In the genomic region with DNA sequence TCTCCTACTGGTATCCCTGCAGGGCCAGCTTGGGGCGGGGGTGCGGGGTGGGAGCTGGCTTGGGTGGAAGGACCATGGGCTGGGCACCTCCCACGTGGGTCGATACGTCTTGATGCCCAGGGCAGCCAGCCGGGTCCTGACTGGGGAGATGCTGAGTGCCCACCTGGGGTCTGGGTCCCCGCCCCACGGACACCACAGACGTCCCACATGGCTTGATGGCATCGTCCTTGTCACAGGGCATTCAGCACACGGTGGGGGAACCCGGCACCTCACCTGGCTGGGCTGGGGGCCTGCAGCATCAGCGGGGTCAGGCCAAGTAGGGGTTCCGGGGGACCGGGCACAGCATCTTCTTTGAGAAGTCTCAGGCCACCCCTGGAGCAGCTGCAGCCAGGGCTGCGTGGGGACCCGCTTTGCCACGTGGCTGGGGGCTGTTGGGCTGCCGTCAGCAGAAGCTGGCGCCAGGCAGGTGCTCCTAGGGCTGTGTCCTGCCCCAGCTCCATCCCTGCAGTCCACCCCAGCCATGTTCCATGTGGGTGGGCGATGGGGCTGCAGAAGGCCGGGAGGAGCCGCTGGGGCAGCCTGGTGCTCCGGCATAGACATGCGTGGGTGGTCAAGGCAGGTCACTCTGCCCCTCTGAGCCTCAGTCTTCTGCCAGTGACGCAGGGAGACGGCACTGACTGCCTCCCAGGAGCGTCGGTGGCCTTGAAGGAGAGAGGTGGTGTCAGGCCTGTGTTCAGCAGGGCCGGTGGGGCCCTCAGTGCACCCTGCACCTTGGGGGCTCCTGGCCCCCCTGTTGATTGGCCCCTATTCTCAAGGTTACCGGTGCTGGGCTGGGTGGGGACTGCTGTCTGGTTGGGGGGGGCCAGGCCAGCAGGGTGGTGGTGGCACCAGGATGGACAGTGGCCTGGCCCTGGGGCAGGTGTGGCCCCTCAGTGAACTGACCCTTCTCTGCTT, we compare ENCODE assay signal across 10 cellular contexts. TPM values are rescaled to one million over a fixed set of nuclear protein-coding genes. Genes with fewer than 3 reads are reported as not detected.
DNase-seq lines count a peak whose midpoint lies in the region; ATAC-seq, FAIRE-seq and TF ChIP-seq lines count a peak whose summit lies in the region.
"Had no signal": no experiment of that assay in that cellular context is flagged by ENCODE, and none has a peak within 500 bp of the region (broad histone marks: within the 10 kb centered on the region; RNA-seq: fewer than 3 reads in every experiment).

No MANE protein-coding gene starts in this region.

- H3K79me2 ChIP-seq in GM12878 (ENCODE audit: control insufficient read depth, insufficient read depth, low read length): no peaks in the 10 kb centered on the region; the same call in 1 of the 2 replicates

- RAD21 ChIA-PET in GM12878 (lab: Charles Lee; ENCODE audit: unreplicated experiment): interaction anchor here (0.6 to 1.3 kb wide), 2 partner anchors 58 to 269 kb away, joined by 3 to 4 read pairs; no protein-coding TSS in a partner anchor

- peak; percentile 35 for ATAC-seq in GM12878
- ATAC-seq in pancreas: peak; percentile 6 to 21 (median 20)
- ATAC-seq in HG03196 (IDR thresholded peaks at IDR 0.05; ENCODE audit: unreplicated experiment): no peak

- 67% methylated on average over 27 of the region's 31 CpGs for WGBS in GM12878 (ENCODE audit: insufficient coverage, insufficient replicate concordance, low lambda C conversion rate, missing lambda C conversion rate)
- 72 to 75% methylated on average over 30 to 31 of the region's 31 CpGs for WGBS in pancreas, 2 donors

- intact Hi-C loops in GM12878 (cut with micrococcal nuclease; ENCODE audit: unreplicated experiment): loop anchor here (1.0 kb wide), 1 partner anchor 60 kb away; no protein-coding TSS in a partner anchor
- intact Hi-C loops in pancreas (cut with DNase I): no loop called here

- SMC1A ChIA-PET in GM12878 (lab: Charles Lee; ENCODE audit: uncharacterized antibody, unreplicated experiment): no interaction called here

- no peaks in the 10 kb centered on the region for H3K9me3 ChIP-seq in BLaER1 treated with 17β-estradiol and CSF1 and Interleukin-3, amounts not matched to agents 10 nM and 100 nM (replicated peaks in 1 of 11)
- no peaks in the 10 kb centered on the region for H3K9me3 ChIP-seq in GM12878 (replicated peaks; ENCODE audit: control insufficient read depth, insufficient read depth, low read length)
- no peaks in the 10 kb centered on the region for H3K9me3 ChIP-seq in pancreas

- DNase-seq in GM12865 (ENCODE audit: low read depth) (peak; percentile 5), GM12878 (ENCODE audit: low read depth, low spot score) (no peak), pancreas (peak in 3 of 6 donors; percentile 14 to 81 (median 42)), NCI-H2171 (lab: John Stamatoyannopoulos, UW) (no peak), hepatic stellate cell (ENCODE audit: low spot score) (no peak)
- DNase-seq: NCI-H524 treated with DMSO at 0.1 percent for 48 hours, occipital lobe had no signal

- peaks cover 35 to 62% (median 56%) of the 10 kb centered on the region in 10 experiments for H3K4me1 ChIP-seq in BLaER1 treated with 17β-estradiol and CSF1 and Interleukin-3, amounts not matched to agents 10 nM and 100 nM
- H3K4me1 ChIP-seq in GM12878 (ENCODE audit: control insufficient read depth, insufficient read depth, low read length): no peaks in the 10 kb centered on the region
- no peaks in the 10 kb centered on the region for H3K4me1 ChIP-seq in pancreas

- TF ChIP-seq RAD21 in GM12878 (IDR thresholded peaks at IDR 0.05; ENCODE audit: insufficient read depth, low read depth, low read length): no peak

- no peak overlapping the region for H2AFZ ChIP-seq in GM12878 (ENCODE audit: control insufficient read depth, low read depth, low read length)

- H4K20me1 ChIP-seq in BLaER1 treated with 17β-estradiol and CSF1 and Interleukin-3, amounts not matched to agents 10 nM and 100 nM: peaks cover 97 to 100% (median 100%) of the 10 kb centered on the region in 11 experiments
- H4K20me1 ChIP-seq in GM12878 (ENCODE audit: control insufficient read depth, insufficient read depth): no peaks in the 10 kb centered on the region; the same call in 1 of the 2 replicates

- H3K27me3 ChIP-seq in BLaER1 treated with 17β-estradiol and CSF1 and Interleukin-3, amounts not matched to agents 10 nM and 100 nM: no peaks in the 10 kb centered on the region
- H3K27me3 ChIP-seq in GM12878 (replicated peaks in 1 of 2; ENCODE audit: control insufficient read depth in 2 of 2, insufficient read depth in 2 of 2, low read length in 1 of 2): no peaks in the 10 kb centered on the region
- H3K27me3 ChIP-seq in pancreas: no peaks in the 10 kb centered on the region

- no peak for TF ChIP-seq CTCF in GM12865 (IDR thresholded peaks at IDR 0.05; ENCODE audit: insufficient read depth, low read depth, low read length, missing control alignments)
- no peak for TF ChIP-seq CTCF in GM12878 (IDR thresholded peaks at IDR 0.05 in 2 of 3, conservative IDR thresholded peaks at IDR 0.05 in 1 of 3; ENCODE audit: control insufficient read depth in 2 of 3, extremely low read depth in 1 of 3, insufficient read depth in 1 of 3, low read depth in 3 of 3, low read length in 3 of 3)
- no peak for TF ChIP-seq CTCF in pancreas (IDR thresholded peaks at IDR 0.05)

- in situ Hi-C loops in GM12878 (cut with MboI): loop anchor here (5.0 kb wide), 1 partner anchor 277 kb away; no protein-coding TSS in a partner anchor

- no peak for FAIRE-seq in GM12878 (lab: Jason Lieb, UNC)
- FAIRE-seq in pancreas (lab: Jason Lieb, UNC): no peak
- FAIRE-seq: H54 had no signal

- CTCF ChIA-PET in GM12878 (lab: Yijun Ruan, JAX): interaction anchor here (0.6 to 2.3 kb wide), 5 partner anchors 44 to 168 kb away, joined by 3 to 13 read pairs (median 4); no protein-coding TSS in a partner anchor

- no TSS peak for BruUV-seq in GM12878 (replicated peaks; lab: Mats Ljungman, UMichigan)

- TF ChIP-seq POLR2A in GM12878 (IDR thresholded peaks at IDR 0.05; ENCODE audit: low read depth, low read length): peak; percentile 9; the same call in 1 of the 2 replicates

- H3K27ac ChIP-seq in BLaER1 treated with 17β-estradiol and CSF1 and Interleukin-3, amounts not matched to agents 10 nM and 100 nM: no peak overlapping the region
- H3K27ac ChIP-seq in GM12878 (ENCODE audit: control insufficient read depth, insufficient read depth) (no peak overlapping the region), pancreas (no peak overlapping the region)

- peak overlapping the region in 8 of 11 experiments; percentile 13 to 96 (median 48); a peak in 12 of 22 replicates for H3K4me2 ChIP-seq in BLaER1 treated with 17β-estradiol and CSF1 and Interleukin-3, amounts not matched to agents 10 nM and 100 nM
- H3K4me2 ChIP-seq in GM12878 (ENCODE audit: control insufficient read depth, insufficient read depth): no peak overlapping the region

- H3K9ac ChIP-seq in BLaER1 treated with 17β-estradiol and CSF1 and Interleukin-3, amounts not matched to agents 10 nM and 100 nM: peak overlapping the region in 2 of 11 experiments; percentile 8 to 31; a peak in 1 of 22 replicates
- no peak overlapping the region for H3K9ac ChIP-seq in GM12878 (ENCODE audit: control insufficient read depth, insufficient read depth, low read length)

- H3K36me3 ChIP-seq in BLaER1 treated with 17β-estradiol and CSF1 and Interleukin-3, amounts not matched to agents 10 nM and 100 nM: peaks cover 57 to 89% (median 66%) of the 10 kb centered on the region in 11 experiments
- H3K36me3 ChIP-seq in GM12878 (ENCODE audit: control insufficient read depth in 2 of 2, insufficient read depth in 2 of 2, low read length in 1 of 2) (peaks cover 5 to 21% of the 10 kb centered on the region in 2 experiments; a peak in 3 of 4 replicates), pancreas (peaks cover 0 to 33% (median 4%) of the 10 kb centered on the region in 3 donors)

- H3K4me3 ChIP-seq in BLaER1 treated with 17β-estradiol and CSF1 and Interleukin-3, amounts not matched to agents 10 nM and 100 nM: no peak overlapping the region
- no peak overlapping the region for H3K4me3 ChIP-seq in GM12865 (ENCODE audit: low read depth, low read length)
- no peak overlapping the region for H3K4me3 ChIP-seq in GM12878
- no peak overlapping the region for H3K4me3 ChIP-seq in pancreas

- POLR2A ChIA-PET in GM12878 (lab: Charles Lee): interaction anchor here (0.6 kb wide), 1 partner anchor 14 kb away, joined by 9 read pairs; no protein-coding TSS in a partner anchor

- TF ChIP-seq EP300 in GM12878 (IDR thresholded peaks at IDR 0.05; ENCODE audit: borderline replicate concordance in 1 of 2, control insufficient read depth in 1 of 2, low read depth in 2 of 2, low read length in 2 of 2): no peak

RNA-seq across cellular contexts. Expression of a gene that starts 8.4 kb away (rescaled TPM):
- 8.6 and 12.9 TPM in 2 replicates for total RNA-seq in GM12878 (2013; cell fraction: nucleolus; rRNA removed)
- total RNA-seq in GM12878 (2014; rRNA removed) (19.8 and 23.3 TPM in 2 replicates), GM12878 (2014; rRNA removed; fragmentation: Illumina TruSeq; extraction: Trizol) (4.1 and 4.3 TPM in 2 replicates), GM12878 (2021) (18.1 and 21.7 TPM in 2 replicates), pancreas (10 to 100 TPM; 11.6 to 17.8 (median 13.0) TPM)
- 4.5 TPM for polyA plus RNA-seq in GM12878 (2011; ENCODE audit: low read depth)
- polyA plus RNA-seq in GM12878 (2011; rRNA removed) (3.2 and 7.6 TPM in 2 replicates), GM12878 (2014; fragmentation: Illumina TruSeq; extraction: Trizol) (0.16 and 2.4 TPM in 2 replicates), GM12878 (2014; fragmentation: Nextera tagmentation; extraction: Ambion mirVana) (1 to 10 TPM in 1 of 2 experiments, under 1 TPM in 1; 0.42 to 1.4 TPM), GM12878 (2014; rRNA removed) (20.3 and 28.2 TPM in 2 replicates), GM12878 (2016; fragmentation: Nextera tagmentation; extraction: Ambion mirVana) (1 to 10 TPM; 2.1 to 2.3 TPM), pancreas (10 to 100 TPM; 78.2 to 79.8 TPM)
- 13.6 and 22.1 TPM in 2 replicates for polyA plus RNA-seq in GM12878 (2011; cell fraction: cytosol; rRNA removed)
- 54.5 and 73.7 TPM in 2 replicates for polyA plus RNA-seq in GM12878 (2011; cell fraction: nucleus; rRNA removed)
- 15.2 and 16.0 TPM in 2 replicates for polyA plus RNA-seq in GM12878 (2012)
- polyA minus RNA-seq in GM12878 (2011; rRNA and poly(A)+ RNA removed): 5.2 and 11.2 TPM in 2 replicates
- 3.5 and 3.7 TPM in 2 replicates for polyA minus RNA-seq in GM12878 (2011; cell fraction: cytosol; rRNA and poly(A)+ RNA removed)
- 5.3 and 7.7 TPM in 2 replicates for polyA minus RNA-seq in GM12878 (2011; cell fraction: nucleus; rRNA and poly(A)+ RNA removed)

RNA-seq across cellular contexts. Expression of a gene that starts 23.5 kb away (rescaled TPM):
- total RNA-seq in GM12878 (2013; cell fraction: nucleolus; rRNA removed): 46.9 and 56.0 TPM in 2 replicates
- 60.8 and 83.1 TPM in 2 replicates for total RNA-seq in GM12878 (2014; rRNA removed)
- 15.6 and 18.4 TPM in 2 replicates for total RNA-seq in GM12878 (2014; rRNA removed; fragmentation: Illumina TruSeq; extraction: Trizol)
- 111 and 116 TPM in 2 replicates for total RNA-seq in GM12878 (2021)
- polyA plus RNA-seq in GM12878 (2011; ENCODE audit: low read depth): 24.6 TPM
- 15.5 and 33.0 TPM in 2 replicates for polyA plus RNA-seq in GM12878 (2011; rRNA removed)
- polyA plus RNA-seq in GM12878 (2011; cell fraction: cytosol; rRNA removed): 51.3 and 72.8 TPM in 2 replicates
- polyA plus RNA-seq in GM12878 (2011; cell fraction: nucleus; rRNA removed): 268 and 321 TPM in 2 replicates
- polyA plus RNA-seq in GM12878 (2012): 77.8 and 82.8 TPM in 2 replicates
- polyA plus RNA-seq in GM12878 (2014; fragmentation: Illumina TruSeq; extraction: Trizol): 0.93 and 9.0 TPM in 2 replicates
- 1 to 10 TPM in 1 of 2 experiments, under 1 TPM in 1; 0.43 to 2.2 TPM for polyA plus RNA-seq in GM12878 (2014; fragmentation: Nextera tagmentation; extraction: Ambion mirVana)
- polyA plus RNA-seq in GM12878 (2014; rRNA removed): 106 and 125 TPM in 2 replicates
- 100 to 1,000 TPM in 1 of 2 experiments, 10 to 100 TPM in 1; 93.4 to 109 TPM for polyA plus RNA-seq in GM12878 (2016; fragmentation: Nextera tagmentation; extraction: Ambion mirVana)
- 19.8 and 41.7 TPM in 2 replicates for polyA minus RNA-seq in GM12878 (2011; rRNA and poly(A)+ RNA removed)
- 20.7 and 20.9 TPM in 2 replicates for polyA minus RNA-seq in GM12878 (2011; cell fraction: cytosol; rRNA and poly(A)+ RNA removed)
- 23.6 and 31.1 TPM in 2 replicates for polyA minus RNA-seq in GM12878 (2011; cell fraction: nucleus; rRNA and poly(A)+ RNA removed)
- 10 to 100 TPM; 25.9 to 64.1 (median 48.6) TPM for total RNA-seq in pancreas
- 100 to 1,000 TPM; 104 to 107 TPM for polyA plus RNA-seq in pancreas

RNA-seq across cellular contexts. Expression of a gene that starts 35.6 kb away (rescaled TPM):
- 117 and 138 TPM in 2 replicates for total RNA-seq in GM12878 (2013; cell fraction: nucleolus; rRNA removed)
- 29.8 and 31.1 TPM in 2 replicates for total RNA-seq in GM12878 (2014; rRNA removed)
- 9.7 and 10.4 TPM in 2 replicates for total RNA-seq in GM12878 (2014; rRNA removed; fragmentation: Illumina TruSeq; extraction: Trizol)
- 33.3 and 41.4 TPM in 2 replicates for total RNA-seq in GM12878 (2021)
- polyA plus RNA-seq in GM12878 (2011; ENCODE audit: low read depth): 14.9 TPM
- 7.7 and 16.1 TPM in 2 replicates for polyA plus RNA-seq in GM12878 (2011; rRNA removed)
- 16.2 and 26.4 TPM in 2 replicates for polyA plus RNA-seq in GM12878 (2011; cell fraction: cytosol; rRNA removed)
- polyA plus RNA-seq in GM12878 (2011; cell fraction: nucleus; rRNA removed): 370 and 394 TPM in 2 replicates
- polyA plus RNA-seq in GM12878 (2012): 31.4 and 32.3 TPM in 2 replicates
- polyA plus RNA-seq in GM12878 (2014; fragmentation: Illumina TruSeq; extraction: Trizol): 5.7 and 9.6 TPM in 2 replicates
- polyA plus RNA-seq in GM12878 (2014; fragmentation: Nextera tagmentation; extraction: Ambion mirVana): 1 to 10 TPM in 1 of 2 experiments, under 1 TPM in 1; 0.74 to 2.0 TPM
- polyA plus RNA-seq in GM12878 (2014; rRNA removed): 35.5 and 42.2 TPM in 2 replicates
- 10 to 100 TPM; 22.8 to 23.0 TPM for polyA plus RNA-seq in GM12878 (2016; fragmentation: Nextera tagmentation; extraction: Ambion mirVana)
- polyA minus RNA-seq in GM12878 (2011; rRNA and poly(A)+ RNA removed): 13.4 and 15.0 TPM in 2 replicates
- 10.2 and 10.4 TPM in 2 replicates for polyA minus RNA-seq in GM12878 (2011; cell fraction: cytosol; rRNA and poly(A)+ RNA removed)
- 32.4 and 44.1 TPM in 2 replicates for polyA minus RNA-seq in GM12878 (2011; cell fraction: nucleus; rRNA and poly(A)+ RNA removed)
- 10 to 100 TPM; 19.2 to 36.7 (median 26.8) TPM for total RNA-seq in pancreas
- 100 to 1,000 TPM; 109 to 139 TPM for polyA plus RNA-seq in pancreas

RNA-seq across cellular contexts. Expression of a gene that starts 38.7 kb away (rescaled TPM):
- total RNA-seq in GM12878 (2013; cell fraction: nucleolus; rRNA removed): 0.35 and 0.44 TPM in 2 replicates
- total RNA-seq in GM12878 (2014; rRNA removed) (0.17 TPM in 1 of 2 replicates, not detected in the other), GM12878 (2014; rRNA removed; fragmentation: Illumina TruSeq; extraction: Trizol) (0.04 TPM in 1 of 2 replicates, not detected in the other), GM12878 (2021) (0.32 and 0.44 TPM in 2 replicates), pancreas (1 to 10 TPM in 1 of 6 donors, under 1 TPM in 5; 0.31 to 1.2 (median 0.60) TPM)
- 0.18 TPM for polyA plus RNA-seq in GM12878 (2011; ENCODE audit: low read depth)
- polyA plus RNA-seq in GM12878 (2011; rRNA removed) (0.04 TPM in 1 of 2 replicates, not detected in the other), GM12878 (2014; fragmentation: Illumina TruSeq; extraction: Trizol) (not detected in 2 replicates), GM12878 (2014; fragmentation: Nextera tagmentation; extraction: Ambion mirVana) (not detected), GM12878 (2014; rRNA removed) (0.19 and 0.37 TPM in 2 replicates), GM12878 (2016; fragmentation: Nextera tagmentation; extraction: Ambion mirVana) (not detected), pancreas (1 to 10 TPM in 1 of 2 donors, under 1 TPM in 1; 0.68 to 3.5 TPM)
- 0.07 and 0.08 TPM in 2 replicates for polyA plus RNA-seq in GM12878 (2011; cell fraction: cytosol; rRNA removed)
- 0.63 and 0.73 TPM in 2 replicates for polyA plus RNA-seq in GM12878 (2011; cell fraction: nucleus; rRNA removed)
- 0.80 TPM in 2 replicates for polyA plus RNA-seq in GM12878 (2012)
- polyA minus RNA-seq in GM12878 (2011; rRNA and poly(A)+ RNA removed): 0.15 TPM in 1 of 2 replicates, not detected in the other
- polyA minus RNA-seq in GM12878 (2011; cell fraction: cytosol; rRNA and poly(A)+ RNA removed): 0.31 TPM in 1 of 2 replicates, not detected in the other
- not detected in 2 replicates for polyA minus RNA-seq in GM12878 (2011; cell fraction: nucleus; rRNA and poly(A)+ RNA removed)

RNA-seq across cellular contexts. Expression of a gene that starts 41.8 kb away (rescaled TPM):
- 111 and 138 TPM in 2 replicates for total RNA-seq in GM12878 (2013; cell fraction: nucleolus; rRNA removed)
- total RNA-seq in GM12878 (2014; rRNA removed): 13.8 and 20.5 TPM in 2 replicates
- total RNA-seq in GM12878 (2014; rRNA removed; fragmentation: Illumina TruSeq; extraction: Trizol): 3.9 and 5.1 TPM in 2 replicates
- 42.4 and 48.6 TPM in 2 replicates for total RNA-seq in GM12878 (2021)
- 19.5 TPM for polyA plus RNA-seq in GM12878 (2011; ENCODE audit: low read depth)
- 4.4 and 7.9 TPM in 2 replicates for polyA plus RNA-seq in GM12878 (2011; rRNA removed)
- polyA plus RNA-seq in GM12878 (2011; cell fraction: cytosol; rRNA removed): 6.1 and 11.1 TPM in 2 replicates
- 298 and 323 TPM in 2 replicates for polyA plus RNA-seq in GM12878 (2011; cell fraction: nucleus; rRNA removed)
- 62.3 and 69.8 TPM in 2 replicates for polyA plus RNA-seq in GM12878 (2012)
- 1.2 and 4.3 TPM in 2 replicates for polyA plus RNA-seq in GM12878 (2014; fragmentation: Illumina TruSeq; extraction: Trizol)
- polyA plus RNA-seq in GM12878 (2014; fragmentation: Nextera tagmentation; extraction: Ambion mirVana): under 1 TPM; 0.26 to 0.51 TPM
- polyA plus RNA-seq in GM12878 (2014; rRNA removed): 42.3 and 51.7 TPM in 2 replicates
- polyA plus RNA-seq in GM12878 (2016; fragmentation: Nextera tagmentation; extraction: Ambion mirVana): 1 to 10 TPM; 4.5 to 5.0 TPM
- polyA minus RNA-seq in GM12878 (2011; rRNA and poly(A)+ RNA removed): 9.3 and 15.4 TPM in 2 replicates
- 11.4 and 11.5 TPM in 2 replicates for polyA minus RNA-seq in GM12878 (2011; cell fraction: cytosol; rRNA and poly(A)+ RNA removed)
- 51.5 and 73.5 TPM in 2 replicates for polyA minus RNA-seq in GM12878 (2011; cell fraction: nucleus; rRNA and poly(A)+ RNA removed)
- total RNA-seq in pancreas: 10 to 100 TPM; 17.0 to 40.7 (median 19.1) TPM
- 10 to 100 TPM; 67.7 to 78.3 TPM for polyA plus RNA-seq in pancreas
